1 cellular context compared by ENCODE assay signal in the genomic region with DNA sequence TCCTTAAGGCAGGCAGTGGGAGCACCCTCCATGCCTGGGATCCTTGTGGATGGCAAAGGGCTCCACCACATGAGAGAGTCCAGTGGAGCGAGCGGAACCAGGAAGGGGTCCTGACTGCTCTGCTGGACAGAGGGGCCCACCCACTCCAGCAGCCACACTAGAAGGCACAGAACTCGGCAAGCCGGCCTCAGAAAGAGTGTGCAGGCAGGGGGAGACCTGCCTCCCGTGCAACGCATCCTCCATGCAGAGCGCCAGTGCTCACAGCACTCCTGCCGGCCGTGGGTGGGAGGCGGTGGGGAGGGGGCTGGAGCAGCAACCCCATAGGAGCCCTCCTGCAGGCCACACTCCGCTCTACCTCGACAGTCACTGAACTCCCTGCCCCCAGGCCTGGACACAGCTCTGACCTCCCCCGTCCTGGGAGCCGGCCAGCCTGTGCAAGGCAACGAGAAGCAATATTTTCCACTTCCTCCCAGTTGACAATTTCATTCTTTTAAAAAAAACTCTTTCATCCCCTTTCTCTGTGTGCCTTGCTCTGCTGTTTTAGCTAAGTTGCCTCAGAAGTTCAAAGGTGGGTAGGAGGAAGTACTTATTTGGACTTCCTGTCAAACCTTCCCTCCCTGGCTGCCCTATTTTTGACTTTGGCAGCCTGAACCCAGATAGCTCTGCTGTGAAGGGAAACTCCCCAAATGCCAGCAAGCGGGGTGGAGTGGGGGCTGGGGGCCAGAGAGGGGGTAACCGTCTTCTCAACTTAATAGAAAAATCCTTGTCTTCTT.
TF ChIP-seq lines count a peak whose summit lies in the region.

No MANE protein-coding gene starts in this region.

TF ChIP-seq in K562, 482 proteins besides CTCF, POLR2A, EP300 and RAD21 (continued from another document and continues in another):
- peak; percentile 24; the same call in 1 of the 2 replicates for TF ChIP-seq ZNF766 (CRISPR knock-in tag; conservative IDR thresholded peaks at IDR 0.05)
- 0 out of 2 replicates have a peak, but pooled peaks have one; percentile 21 for TF ChIP-seq CXXC5 (CRISPR knock-in tag; IDR thresholded peaks at IDR 0.05)
- TF ChIP-seq, protein P1, sequence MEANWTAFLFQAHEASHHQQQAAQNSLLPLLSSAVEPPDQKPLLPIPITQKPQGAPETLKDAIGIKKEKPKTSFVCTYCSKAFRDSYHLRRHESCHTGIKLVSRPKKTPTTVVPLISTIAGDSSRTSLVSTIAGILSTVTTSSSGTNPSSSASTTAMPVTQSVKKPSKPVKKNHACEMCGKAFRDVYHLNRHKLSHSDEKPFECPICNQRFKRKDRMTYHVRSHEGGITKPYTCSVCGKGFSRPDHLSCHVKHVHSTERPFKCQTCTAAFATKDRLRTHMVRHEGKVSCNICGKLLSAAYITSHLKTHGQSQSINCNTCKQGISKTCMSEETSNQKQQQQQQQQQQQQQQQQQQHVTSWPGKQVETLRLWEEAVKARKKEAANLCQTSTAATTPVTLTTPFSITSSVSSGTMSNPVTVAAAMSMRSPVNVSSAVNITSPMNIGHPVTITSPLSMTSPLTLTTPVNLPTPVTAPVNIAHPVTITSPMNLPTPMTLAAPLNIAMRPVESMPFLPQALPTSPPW (CRISPR knock-in tag; IDR thresholded peaks at IDR 0.05): peak; percentile 62
- TF ChIP-seq ZNF263 (CRISPR knock-in tag; IDR thresholded peaks at IDR 0.05; ENCODE audit: borderline replicate concordance): peak; percentile 67; the same call in 1 of the 2 replicates
- peak; percentile 46; the same call in 1 of the 2 replicates for TF ChIP-seq ZFX (CRISPR knock-in tag; IDR thresholded peaks at IDR 0.05)
- peak; percentile 69; the same call in 1 of the 2 replicates for TF ChIP-seq SPI1 (IDR thresholded peaks at IDR 0.05; ENCODE audit: borderline replicate concordance, low read depth, low read length)
- peak; percentile 70 for TF ChIP-seq ZNF384 (IDR thresholded peaks at IDR 0.05; ENCODE audit: low read depth, low read length)
- TF ChIP-seq CEBPG (CRISPR knock-in tag; IDR thresholded peaks at IDR 0.05): peak; percentile 93
- TF ChIP-seq CEBPG (tag; conservative IDR thresholded peaks at IDR 0.05 in 1 of 2, IDR thresholded peaks at IDR 0.05 in 1 of 2): peak; percentile 46 to 77
- TF ChIP-seq RBFOX2 (IDR thresholded peaks at IDR 0.05; ENCODE audit: low read depth, low read length): peak; percentile 76
- TF ChIP-seq SRF (CRISPR knock-in tag; IDR thresholded peaks at IDR 0.05): peak; percentile 72 to 93; a peak in 3 of 4 replicates
- TF ChIP-seq ZKSCAN8 (CRISPR knock-in tag; IDR thresholded peaks at IDR 0.05): 0 out of 2 replicates have a peak, but pooled peaks have one; percentile 35
- TF ChIP-seq YBX1 (IDR thresholded peaks at IDR 0.05): no peak
- peak; percentile 44; the same call in 1 of the 2 replicates for TF ChIP-seq BRD4 (IDR thresholded peaks at IDR 0.05)
- TF ChIP-seq ZNF584 (CRISPR knock-in tag; IDR thresholded peaks at IDR 0.05; ENCODE audit: low read depth): peak; percentile 72
- TF ChIP-seq BRCA1 (IDR thresholded peaks at IDR 0.05): no peak
- 0 out of 2 replicates have a peak, but pooled peaks have one; percentile 60 for TF ChIP-seq BRCA1 (CRISPR knock-in tag; IDR thresholded peaks at IDR 0.05)
- peak; percentile 71; the same call in 1 of the 2 replicates for TF ChIP-seq SMAD4 (CRISPR knock-in tag; conservative IDR thresholded peaks at IDR 0.05)
- TF ChIP-seq, protein P2, sequence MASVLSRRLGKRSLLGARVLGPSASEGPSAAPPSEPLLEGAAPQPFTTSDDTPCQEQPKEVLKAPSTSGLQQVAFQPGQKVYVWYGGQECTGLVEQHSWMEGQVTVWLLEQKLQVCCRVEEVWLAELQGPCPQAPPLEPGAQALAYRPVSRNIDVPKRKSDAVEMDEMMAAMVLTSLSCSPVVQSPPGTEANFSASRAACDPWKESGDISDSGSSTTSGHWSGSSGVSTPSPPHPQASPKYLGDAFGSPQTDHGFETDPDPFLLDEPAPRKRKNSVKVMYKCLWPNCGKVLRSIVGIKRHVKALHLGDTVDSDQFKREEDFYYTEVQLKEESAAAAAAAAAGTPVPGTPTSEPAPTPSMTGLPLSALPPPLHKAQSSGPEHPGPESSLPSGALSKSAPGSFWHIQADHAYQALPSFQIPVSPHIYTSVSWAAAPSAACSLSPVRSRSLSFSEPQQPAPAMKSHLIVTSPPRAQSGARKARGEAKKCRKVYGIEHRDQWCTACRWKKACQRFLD (CRISPR knock-in tag; IDR thresholded peaks at IDR 0.05): peak; percentile 65; the same call in 1 of the 2 replicates
- peak; percentile 18; the same call in 1 of the 2 replicates for TF ChIP-seq EGR1 (conservative IDR thresholded peaks at IDR 0.05)
- no peak for TF ChIP-seq KDM1A (IDR thresholded peaks at IDR 0.05)
- TF ChIP-seq, protein P3, sequence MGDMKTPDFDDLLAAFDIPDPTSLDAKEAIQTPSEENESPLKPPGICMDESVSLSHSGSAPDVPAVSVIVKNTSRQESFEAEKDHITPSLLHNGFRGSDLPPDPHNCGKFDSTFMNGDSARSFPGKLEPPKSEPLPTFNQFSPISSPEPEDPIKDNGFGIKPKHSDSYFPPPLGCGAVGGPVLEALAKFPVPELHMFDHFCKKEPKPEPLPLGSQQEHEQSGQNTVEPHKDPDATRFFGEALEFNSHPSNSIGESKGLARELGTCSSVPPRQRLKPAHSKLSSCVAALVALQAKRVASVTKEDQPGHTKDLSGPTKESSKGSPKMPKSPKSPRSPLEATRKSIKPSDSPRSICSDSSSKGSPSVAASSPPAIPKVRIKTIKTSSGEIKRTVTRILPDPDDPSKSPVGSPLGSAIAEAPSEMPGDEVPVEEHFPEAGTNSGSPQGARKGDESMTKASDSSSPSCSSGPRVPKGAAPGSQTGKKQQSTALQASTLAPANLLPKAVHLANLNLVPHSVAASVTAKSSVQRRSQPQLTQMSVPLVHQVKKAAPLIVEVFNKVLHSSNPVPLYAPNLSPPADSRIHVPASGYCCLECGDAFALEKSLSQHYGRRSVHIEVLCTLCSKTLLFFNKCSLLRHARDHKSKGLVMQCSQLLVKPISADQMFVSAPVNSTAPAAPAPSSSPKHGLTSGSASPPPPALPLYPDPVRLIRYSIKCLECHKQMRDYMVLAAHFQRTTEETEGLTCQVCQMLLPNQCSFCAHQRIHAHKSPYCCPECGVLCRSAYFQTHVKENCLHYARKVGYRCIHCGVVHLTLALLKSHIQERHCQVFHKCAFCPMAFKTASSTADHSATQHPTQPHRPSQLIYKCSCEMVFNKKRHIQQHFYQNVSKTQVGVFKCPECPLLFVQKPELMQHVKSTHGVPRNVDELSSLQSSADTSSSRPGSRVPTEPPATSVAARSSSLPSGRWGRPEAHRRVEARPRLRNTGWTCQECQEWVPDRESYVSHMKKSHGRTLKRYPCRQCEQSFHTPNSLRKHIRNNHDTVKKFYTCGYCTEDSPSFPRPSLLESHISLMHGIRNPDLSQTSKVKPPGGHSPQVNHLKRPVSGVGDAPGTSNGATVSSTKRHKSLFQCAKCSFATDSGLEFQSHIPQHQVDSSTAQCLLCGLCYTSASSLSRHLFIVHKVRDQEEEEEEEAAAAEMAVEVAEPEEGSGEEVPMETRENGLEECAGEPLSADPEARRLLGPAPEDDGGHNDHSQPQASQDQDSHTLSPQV (IDR thresholded peaks at IDR 0.05): 0 out of 2 replicates have a peak, but pooled peaks have one; percentile 33
- peak; percentile 21; the same call in 1 of the 2 replicates for TF ChIP-seq KLF1 (tag; IDR thresholded peaks at IDR 0.05)
- 0 out of 2 replicates have a peak, but pooled peaks have one; percentile 52 for TF ChIP-seq GABPB1 (CRISPR knock-in tag; IDR thresholded peaks at IDR 0.05)
- no peak for TF ChIP-seq FUS (optimal IDR thresholded peaks at IDR 0.05; ENCODE audit: low read depth, low read length)
- TF ChIP-seq, protein P4, sequence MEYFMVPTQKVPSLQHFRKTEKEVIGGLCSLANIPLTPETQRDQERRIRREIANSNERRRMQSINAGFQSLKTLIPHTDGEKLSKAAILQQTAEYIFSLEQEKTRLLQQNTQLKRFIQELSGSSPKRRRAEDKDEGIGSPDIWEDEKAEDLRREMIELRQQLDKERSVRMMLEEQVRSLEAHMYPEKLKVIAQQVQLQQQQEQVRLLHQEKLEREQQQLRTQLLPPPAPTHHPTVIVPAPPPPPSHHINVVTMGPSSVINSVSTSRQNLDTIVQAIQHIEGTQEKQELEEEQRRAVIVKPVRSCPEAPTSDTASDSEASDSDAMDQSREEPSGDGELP (CRISPR knock-in tag; IDR thresholded peaks at IDR 0.05; ENCODE audit: borderline replicate concordance): peak; percentile 38; the same call in 1 of the 2 replicates
- TF ChIP-seq ZSCAN29 (IDR thresholded peaks at IDR 0.05): no peak
- TF ChIP-seq, protein P5, sequence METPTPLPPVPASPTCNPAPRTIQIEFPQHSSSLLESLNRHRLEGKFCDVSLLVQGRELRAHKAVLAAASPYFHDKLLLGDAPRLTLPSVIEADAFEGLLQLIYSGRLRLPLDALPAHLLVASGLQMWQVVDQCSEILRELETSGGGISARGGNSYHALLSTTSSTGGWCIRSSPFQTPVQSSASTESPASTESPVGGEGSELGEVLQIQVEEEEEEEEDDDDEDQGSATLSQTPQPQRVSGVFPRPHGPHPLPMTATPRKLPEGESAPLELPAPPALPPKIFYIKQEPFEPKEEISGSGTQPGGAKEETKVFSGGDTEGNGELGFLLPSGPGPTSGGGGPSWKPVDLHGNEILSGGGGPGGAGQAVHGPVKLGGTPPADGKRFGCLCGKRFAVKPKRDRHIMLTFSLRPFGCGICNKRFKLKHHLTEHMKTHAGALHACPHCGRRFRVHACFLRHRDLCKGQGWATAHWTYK (CRISPR knock-in tag; IDR thresholded peaks at IDR 0.05): peak; percentile 15; the same call in 1 of the 2 replicates
- TF ChIP-seq, protein P6, sequence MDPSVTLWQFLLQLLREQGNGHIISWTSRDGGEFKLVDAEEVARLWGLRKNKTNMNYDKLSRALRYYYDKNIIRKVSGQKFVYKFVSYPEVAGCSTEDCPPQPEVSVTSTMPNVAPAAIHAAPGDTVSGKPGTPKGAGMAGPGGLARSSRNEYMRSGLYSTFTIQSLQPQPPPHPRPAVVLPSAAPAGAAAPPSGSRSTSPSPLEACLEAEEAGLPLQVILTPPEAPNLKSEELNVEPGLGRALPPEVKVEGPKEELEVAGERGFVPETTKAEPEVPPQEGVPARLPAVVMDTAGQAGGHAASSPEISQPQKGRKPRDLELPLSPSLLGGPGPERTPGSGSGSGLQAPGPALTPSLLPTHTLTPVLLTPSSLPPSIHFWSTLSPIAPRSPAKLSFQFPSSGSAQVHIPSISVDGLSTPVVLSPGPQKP (CRISPR knock-in tag; IDR thresholded peaks at IDR 0.05): peak; percentile 93
- no peak for TF ChIP-seq PCBP2 (IDR thresholded peaks at IDR 0.05; ENCODE audit: low read depth, low read length, poor library complexity, severe bottlenecking)
- no peak for TF ChIP-seq SP1 (CRISPR knock-in tag; IDR thresholded peaks at IDR 0.05)
- TF ChIP-seq LEF1 (IDR thresholded peaks at IDR 0.05): 0 out of 2 replicates have a peak, but pooled peaks have one; percentile 33
- TF ChIP-seq ZNF239 (CRISPR knock-in tag; IDR thresholded peaks at IDR 0.05): 0 out of 2 replicates have a peak, but pooled peaks have one; percentile 12
- TF ChIP-seq, protein P7, sequence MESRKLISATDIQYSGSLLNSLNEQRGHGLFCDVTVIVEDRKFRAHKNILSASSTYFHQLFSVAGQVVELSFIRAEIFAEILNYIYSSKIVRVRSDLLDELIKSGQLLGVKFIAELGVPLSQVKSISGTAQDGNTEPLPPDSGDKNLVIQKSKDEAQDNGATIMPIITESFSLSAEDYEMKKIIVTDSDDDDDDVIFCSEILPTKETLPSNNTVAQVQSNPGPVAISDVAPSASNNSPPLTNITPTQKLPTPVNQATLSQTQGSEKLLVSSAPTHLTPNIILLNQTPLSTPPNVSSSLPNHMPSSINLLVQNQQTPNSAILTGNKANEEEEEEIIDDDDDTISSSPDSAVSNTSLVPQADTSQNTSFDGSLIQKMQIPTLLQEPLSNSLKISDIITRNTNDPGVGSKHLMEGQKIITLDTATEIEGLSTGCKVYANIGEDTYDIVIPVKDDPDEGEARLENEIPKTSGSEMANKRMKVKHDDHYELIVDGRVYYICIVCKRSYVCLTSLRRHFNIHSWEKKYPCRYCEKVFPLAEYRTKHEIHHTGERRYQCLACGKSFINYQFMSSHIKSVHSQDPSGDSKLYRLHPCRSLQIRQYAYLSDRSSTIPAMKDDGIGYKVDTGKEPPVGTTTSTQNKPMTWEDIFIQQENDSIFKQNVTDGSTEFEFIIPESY (CRISPR knock-in tag; IDR thresholded peaks at IDR 0.05): peak; percentile 98
- peak; percentile 77; the same call in 1 of the 2 replicates for TF ChIP-seq ZNF589 (CRISPR knock-in tag; IDR thresholded peaks at IDR 0.05; ENCODE audit: low read depth)
- TF ChIP-seq, protein P8, sequence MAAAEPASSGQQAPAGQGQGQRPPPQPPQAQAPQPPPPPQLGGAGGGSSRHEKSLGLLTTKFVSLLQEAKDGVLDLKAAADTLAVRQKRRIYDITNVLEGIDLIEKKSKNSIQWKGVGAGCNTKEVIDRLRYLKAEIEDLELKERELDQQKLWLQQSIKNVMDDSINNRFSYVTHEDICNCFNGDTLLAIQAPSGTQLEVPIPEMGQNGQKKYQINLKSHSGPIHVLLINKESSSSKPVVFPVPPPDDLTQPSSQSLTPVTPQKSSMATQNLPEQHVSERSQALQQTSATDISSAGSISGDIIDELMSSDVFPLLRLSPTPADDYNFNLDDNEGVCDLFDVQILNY (CRISPR knock-in tag; IDR thresholded peaks at IDR 0.05): peak; percentile 57; the same call in 1 of the 2 replicates
- TF ChIP-seq, protein P9, sequence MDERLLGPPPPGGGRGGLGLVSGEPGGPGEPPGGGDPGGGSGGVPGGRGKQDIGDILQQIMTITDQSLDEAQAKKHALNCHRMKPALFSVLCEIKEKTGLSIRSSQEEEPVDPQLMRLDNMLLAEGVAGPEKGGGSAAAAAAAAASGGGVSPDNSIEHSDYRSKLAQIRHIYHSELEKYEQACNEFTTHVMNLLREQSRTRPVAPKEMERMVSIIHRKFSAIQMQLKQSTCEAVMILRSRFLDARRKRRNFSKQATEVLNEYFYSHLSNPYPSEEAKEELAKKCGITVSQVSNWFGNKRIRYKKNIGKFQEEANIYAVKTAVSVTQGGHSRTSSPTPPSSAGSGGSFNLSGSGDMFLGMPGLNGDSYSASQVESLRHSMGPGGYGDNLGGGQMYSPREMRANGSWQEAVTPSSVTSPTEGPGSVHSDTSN (CRISPR knock-in tag; IDR thresholded peaks at IDR 0.05; ENCODE audit: low read depth): no peak
- TF ChIP-seq, protein P9 (tag; conservative IDR thresholded peaks at IDR 0.05; ENCODE audit: low read depth): no peak
- TF ChIP-seq, protein P10, sequence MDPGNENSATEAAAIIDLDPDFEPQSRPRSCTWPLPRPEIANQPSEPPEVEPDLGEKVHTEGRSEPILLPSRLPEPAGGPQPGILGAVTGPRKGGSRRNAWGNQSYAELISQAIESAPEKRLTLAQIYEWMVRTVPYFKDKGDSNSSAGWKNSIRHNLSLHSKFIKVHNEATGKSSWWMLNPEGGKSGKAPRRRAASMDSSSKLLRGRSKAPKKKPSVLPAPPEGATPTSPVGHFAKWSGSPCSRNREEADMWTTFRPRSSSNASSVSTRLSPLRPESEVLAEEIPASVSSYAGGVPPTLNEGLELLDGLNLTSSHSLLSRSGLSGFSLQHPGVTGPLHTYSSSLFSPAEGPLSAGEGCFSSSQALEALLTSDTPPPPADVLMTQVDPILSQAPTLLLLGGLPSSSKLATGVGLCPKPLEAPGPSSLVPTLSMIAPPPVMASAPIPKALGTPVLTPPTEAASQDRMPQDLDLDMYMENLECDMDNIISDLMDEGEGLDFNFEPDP (CRISPR knock-in tag; IDR thresholded peaks at IDR 0.05): 0 out of 2 replicates have a peak, but pooled peaks have one; percentile 4
